Comparison of ENCODE assay signal across 8 cellular contexts in the genomic region with DNA sequence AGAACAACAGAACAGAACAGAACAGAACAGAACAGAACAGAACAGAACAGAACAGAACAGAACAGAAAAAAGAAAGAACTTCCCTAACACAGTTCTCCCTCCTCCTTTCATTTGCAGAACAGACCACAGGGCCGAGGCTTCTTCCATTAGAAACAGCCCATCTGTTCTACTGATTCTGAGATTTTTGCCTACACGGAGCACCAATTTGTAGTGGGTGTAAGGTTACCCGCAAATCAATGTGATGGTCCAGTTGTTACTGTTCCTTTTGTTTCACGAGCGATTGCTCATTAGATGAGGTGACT. TPM values are rescaled to one million over a fixed set of nuclear protein-coding genes. Genes with fewer than 3 reads are reported as not detected.
DNase-seq lines count a peak whose midpoint lies in the region; ATAC-seq and TF ChIP-seq lines count a peak whose summit lies in the region.

No MANE protein-coding gene starts in this region.

- H3F3A ChIP-seq in DOHH2 (ENCODE audit: control insufficient read depth, insufficient read depth): peaks cover 13% of the 10 kb centered on the region

- peaks cover 38% of the 10 kb centered on the region for H3K79me2 ChIP-seq in DOHH2 (ENCODE audit: control insufficient read depth, low read length)
- peaks cover 18% of the 10 kb centered on the region for H3K79me2 ChIP-seq in fibroblast of lung (ENCODE audit: control insufficient read depth, insufficient read depth, low read length)
- H3K79me2 ChIP-seq in parathyroid adenoma: peaks cover 2% of the 10 kb centered on the region

- H3K27ac ChIP-seq in DOHH2 (ENCODE audit: low read depth, low read length) (peak overlapping the region; percentile 84), RWPE2 (ENCODE audit: poor library complexity, severe bottlenecking) (peak overlapping the region; percentile 56), fibroblast of lung (ENCODE audit: insufficient read depth, low read length) (peak overlapping the region; percentile 69), parathyroid adenoma (peak overlapping the region; percentile 88)

- H3K4me1 ChIP-seq in DOHH2 (ENCODE audit: control insufficient read depth, low read length) (peaks cover 52% of the 10 kb centered on the region), RWPE2 (ENCODE audit: insufficient read depth, poor library complexity, severe bottlenecking) (peaks cover 46% of the 10 kb centered on the region), fibroblast of lung (ENCODE audit: control insufficient read depth, extremely low read depth, insufficient read depth, low read length) (peaks cover 5% of the 10 kb centered on the region), parathyroid adenoma (peaks cover 13% of the 10 kb centered on the region)

- peak overlapping the region; percentile 82 for H3K4me3 ChIP-seq in DOHH2 (ENCODE audit: low read length)
- peak overlapping the region; percentile 99 for H3K4me3 ChIP-seq in RWPE2 (ENCODE audit: severe bottlenecking)
- peak overlapping the region; percentile 50 to 70 (median 63) for H3K4me3 ChIP-seq in fibroblast of lung (replicated peaks in 1 of 4; ENCODE audit: control extremely low read depth in 1 of 4, insufficient read depth in 1 of 4, low read depth in 3 of 4, low read length in 4 of 4)
- H3K4me3 ChIP-seq in parathyroid adenoma (ENCODE audit: low read depth, low read length): peak overlapping the region; percentile 75

- ATAC-seq in RWPE2 (ENCODE audit: low read depth): no peak; the same call in 2 of the 3 replicates
- ATAC-seq in HG03045 (IDR thresholded peaks at IDR 0.05; ENCODE audit: unreplicated experiment): no peak
- ATAC-seq in GM19395 (IDR thresholded peaks at IDR 0.05; ENCODE audit: unreplicated experiment): no peak
- no peak for ATAC-seq in GM18867 (IDR thresholded peaks at IDR 0.05; ENCODE audit: unreplicated experiment)

- H3K36me3 ChIP-seq in DOHH2 (ENCODE audit: control insufficient read depth, low read length): peaks cover 24% of the 10 kb centered on the region
- H3K36me3 ChIP-seq in RWPE2 (ENCODE audit: low read depth): peaks cover 5% of the 10 kb centered on the region
- H3K36me3 ChIP-seq in fibroblast of lung (ENCODE audit: control insufficient read depth, insufficient read depth, low read length): no peaks in the 10 kb centered on the region
- no peaks in the 10 kb centered on the region for H3K36me3 ChIP-seq in parathyroid adenoma (ENCODE audit: control insufficient read depth, insufficient read depth, low read length)

- H3K9me3 ChIP-seq in DOHH2 (ENCODE audit: control insufficient read depth, insufficient read depth, low read length) (no peaks in the 10 kb centered on the region), RWPE2 (ENCODE audit: severe bottlenecking) (no peaks in the 10 kb centered on the region), fibroblast of lung (ENCODE audit: control insufficient read depth, insufficient read depth, low read depth, low read length) (no peaks in the 10 kb centered on the region), parathyroid adenoma (ENCODE audit: control insufficient read depth, low read length) (no peaks in the 10 kb centered on the region)

- TF ChIP-seq CTCF in DOHH2 (IDR thresholded peaks at IDR 0.05; ENCODE audit: low read depth, low read length, poor library complexity, severe bottlenecking) (no peak), RWPE2 (IDR thresholded peaks at IDR 0.05; ENCODE audit: poor library complexity, severe bottlenecking) (no peak), fibroblast of lung (conservative IDR thresholded peaks at IDR 0.05 in 1 of 2, IDR thresholded peaks at IDR 0.05 in 1 of 2; ENCODE audit: low read depth in 1 of 2, low read length in 2 of 2) (no peak), parathyroid adenoma (IDR thresholded peaks at IDR 0.05) (no peak)

- intact Hi-C loops in head of caudate nucleus (cut with DNase I): no loop called here

- no peak for DNase-seq in RWPE2 (ENCODE audit: low spot score)
- no peak for DNase-seq in fibroblast of lung (ENCODE audit: low read depth in 2 of 2)
- DNase-seq in head of caudate nucleus: no peak

- H4K20me1 ChIP-seq in DOHH2 (ENCODE audit: control insufficient read depth, insufficient read depth, low read depth, low read length) (peaks cover 6% of the 10 kb centered on the region; the same call in 1 of the 2 replicates), fibroblast of lung (ENCODE audit: control insufficient read depth, extremely low read depth, insufficient read depth, low read length) (no peaks in the 10 kb centered on the region)

- no peak overlapping the region for H3K9ac ChIP-seq in fibroblast of lung (ENCODE audit: insufficient read depth, low read length)
- peak overlapping the region; percentile 51 for H3K9ac ChIP-seq in parathyroid adenoma

- H2AFZ ChIP-seq in fibroblast of lung (ENCODE audit: low read length) (peak overlapping the region; percentile 79), parathyroid adenoma (peak overlapping the region; percentile 91)

- H3K27me3 ChIP-seq in DOHH2 (ENCODE audit: control insufficient read depth, low read length): no peaks in the 10 kb centered on the region
- no peaks in the 10 kb centered on the region for H3K27me3 ChIP-seq in RWPE2 (ENCODE audit: insufficient read depth, poor library complexity, severe bottlenecking)
- H3K27me3 ChIP-seq in fibroblast of lung (ENCODE audit: control insufficient read depth, insufficient read depth, low read length): no peaks in the 10 kb centered on the region
- no peaks in the 10 kb centered on the region for H3K27me3 ChIP-seq in parathyroid adenoma (ENCODE audit: control insufficient read depth, insufficient read depth, low read length)

- no peaks in the 10 kb centered on the region for H3K9me2 ChIP-seq in DOHH2 (replicated peaks; ENCODE audit: control insufficient read depth, low read length)

- H3K4me2 ChIP-seq in DOHH2 (ENCODE audit: low read length) (peak overlapping the region; percentile 80), fibroblast of lung (ENCODE audit: extremely low read depth, insufficient read depth, low read length) (peak overlapping the region; percentile 81), parathyroid adenoma (ENCODE audit: low read length) (peak overlapping the region; percentile 89)

RNA-seq across cellular contexts. Expression of a gene that starts 0.7 kb away (rescaled TPM):
- 14.0 and 23.6 TPM in 2 replicates for total RNA-seq in fibroblast of lung
- polyA plus RNA-seq in fibroblast of lung: 15.3 and 27.7 TPM in 2 replicates
- 11.2 and 21.7 TPM in 2 replicates for polyA plus RNA-seq in fibroblast of lung (2012)
- 1.3 and 2.0 TPM in 2 replicates for polyA minus RNA-seq in fibroblast of lung (ENCODE audit: low replicate concordance)
